Comparison of ENCODE assay signal across 30 cellular contexts in the genomic region with DNA sequence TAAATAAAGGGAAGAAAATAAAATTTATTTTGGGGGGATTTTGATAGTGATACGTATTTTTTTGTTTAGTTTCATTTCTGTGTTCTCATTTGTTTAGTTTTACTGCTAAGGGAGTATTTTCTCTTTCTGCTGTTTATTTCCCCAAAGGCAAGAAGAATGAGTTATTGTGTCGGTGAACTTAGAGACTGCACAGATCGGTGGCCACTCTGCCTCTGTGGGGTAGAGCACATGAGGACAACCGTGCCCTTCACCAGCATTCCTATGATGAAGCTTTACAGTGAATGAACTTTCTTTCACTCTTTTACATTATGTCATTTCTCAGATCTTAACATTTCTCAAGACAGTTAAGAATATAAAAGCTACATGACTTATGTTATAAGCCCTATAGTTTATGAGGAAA.
"Had no signal": no experiment of that assay in that cellular context is flagged by ENCODE, and none has a peak within 500 bp of the region (broad histone marks: within the 10 kb centered on the region; RNA-seq: fewer than 3 reads in every experiment).

No MANE protein-coding gene starts in this region.

- H3K27ac ChIP-seq: cardiac muscle cell, SK-N-MC, WERI-Rb-1 had no signal

- ATAC-seq: activated CD8-positive, alpha-beta T cell treated with anti-CD3 and anti-CD28 coated beads for 36 hours; activated T-cell treated with anti-CD3 and anti-CD28 coated beads, Interleukin-2, amount 50 U/mL, for 72 hours; activated T-helper 17 cell treated with anti-CD3 and anti-CD28 coated beads, Interleukin-2, amount 50 U/mL, for 72 hours; K562 had no signal

- H3K27me3 ChIP-seq: cardiac muscle cell had no signal

- DNase-seq: activated CD4-positive, alpha-beta T cell treated with anti-CD3 and anti-CD28 coated beads for 1 hour; activated CD4-positive, alpha-beta T cell treated with anti-CD3 and anti-CD28 coated beads for 48 hours; activated CD4-positive, CD25-positive, alpha-beta regulatory T cell; activated CD8-positive, alpha-beta T cell treated with anti-CD3 and anti-CD28 coated beads for 36 hours; activated effector memory CD4-positive, alpha-beta T cell treated with anti-CD3 and anti-CD28 coated beads, Interleukin-2, amount 50 U/mL, for 16 hours; activated naive CD4-positive, alpha-beta T cell; activated naive CD4-positive, alpha-beta T cell treated with anti-CD3 and anti-CD28 coated beads, Interleukin-2, amount 50 U/mL, for 16 hours; activated naive CD8-positive, alpha-beta T cell treated with anti-CD3 and anti-CD28 coated beads for 36 hours; activated T-cell treated with anti-CD3 and anti-CD28 coated beads, Interleukin-2, amount 50 U/mL, for 1 hour; activated T-cell treated with anti-CD3 and anti-CD28 coated beads, Interleukin-2, amount 50 U/mL, for 72 hours; amniotic stem cell; aorta; NCI-H1092 treated with DMSO at 0.1 percent for 48 hours; NCI-H1417; NCI-H146; NCI-H187; NCI-H2029 treated with DMSO at 0.1 percent for 48 hours; NCI-H2107; NCI-H2171; NCI-H510A; NCI-H526; NCI-H748 treated with DMSO at 0.1 percent for 48 hours; NK-92 treated with Interleukin-12 subunit alpha and Interleukin-12 subunit beta, amount 100 ng/mL, for 24 hours; Right ventricle myocardium superior; T1000; WERI-Rb-1 had no signal
